ENCODE assay signal across 15 cellular contexts in the genomic region with DNA sequence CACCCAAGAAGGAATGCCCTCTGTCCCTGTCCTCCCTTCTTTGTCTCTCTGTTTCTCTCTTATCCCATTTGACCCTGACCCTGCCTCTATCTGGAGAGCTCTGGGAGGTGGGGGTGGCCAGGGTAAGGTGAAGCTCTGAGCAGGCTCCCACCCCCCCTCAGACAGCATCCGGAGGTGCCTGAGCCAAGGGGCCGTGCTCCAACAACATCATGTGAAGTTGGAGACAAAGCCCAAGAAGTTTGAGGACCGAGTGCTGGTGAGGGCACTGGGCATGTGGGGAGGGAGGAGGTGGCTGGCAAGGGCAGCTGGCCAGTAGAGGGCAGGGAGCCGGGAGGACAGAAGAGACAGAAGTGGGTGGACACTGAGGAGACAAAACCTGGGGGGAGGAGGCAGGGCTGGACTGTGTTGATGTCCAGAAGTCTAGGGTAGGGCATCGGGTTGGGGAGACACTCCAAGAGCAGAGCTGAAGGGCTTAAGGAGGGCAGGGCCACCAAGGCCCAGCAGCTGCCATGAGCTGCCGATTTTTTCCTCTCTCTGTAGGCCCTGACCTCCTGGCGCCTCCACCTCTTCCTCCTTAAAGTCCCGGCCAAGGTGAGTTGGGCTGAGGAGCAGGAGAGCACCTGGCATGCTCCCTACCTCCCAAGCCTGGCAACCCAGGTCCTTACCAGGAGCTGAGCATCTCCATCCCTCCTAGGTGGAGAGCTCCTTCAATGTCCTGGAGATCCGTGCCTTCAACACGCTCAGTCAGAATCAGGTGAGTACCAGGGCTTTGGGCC. TPM values are rescaled to one million over a fixed set of nuclear protein-coding genes. Genes with fewer than 3 reads are reported as not detected.
DNase-seq lines count a peak whose midpoint lies in the region; ATAC-seq and TF ChIP-seq lines count a peak whose summit lies in the region.
"Had no signal": no experiment of that assay in that cellular context is flagged by ENCODE, and none has a peak within 500 bp of the region (broad histone marks: within the 10 kb centered on the region; RNA-seq: fewer than 3 reads in every experiment).

No MANE protein-coding gene starts in this region.

- H3K27ac ChIP-seq in suprapubic skin, result no peak overlapping the region

- no peaks in the 10 kb centered on the region for H3K27me3 ChIP-seq in suprapubic skin

- H3K36me3 ChIP-seq in suprapubic skin, result no peaks in the 10 kb centered on the region

- peak overlapping the region; percentile 4 for H3K27ac Mint-ChIP-seq in activated naive CD4-positive, alpha-beta T cell treated with anti-CD3 and anti-CD28 coated beads, Interleukin-2, amount 50 U/mL, for 24 hours
- H3K27ac Mint-ChIP-seq in activated CD8-positive, alpha-beta T cell treated with anti-CD3 and anti-CD28 coated beads, Interleukin-2, amount 10 ng/mL, durations not matched to agents 7 days and 5 days, result no peak overlapping the region

- no peak for TF ChIP-seq CTCF in suprapubic skin (IDR thresholded peaks at IDR 0.05)

- peak overlapping the region; percentile 81 for H3K4me3 Mint-ChIP-seq in activated naive CD4-positive, alpha-beta T cell treated with anti-CD3 and anti-CD28 coated beads, Interleukin-2, amount 50 U/mL, for 24 hours
- peak overlapping the region; percentile 55 for H3K4me3 Mint-ChIP-seq in activated CD8-positive, alpha-beta T cell treated with anti-CD3 and anti-CD28 coated beads, Interleukin-2, amount 10 ng/mL, durations not matched to agents 7 days and 5 days

- H3K4me1 ChIP-seq in suprapubic skin, result peaks cover 17% of the 10 kb centered on the region

- H3K9me3 Mint-ChIP-seq in activated naive CD4-positive, alpha-beta T cell treated with anti-CD3 and anti-CD28 coated beads, Interleukin-2, amount 50 U/mL, for 24 hours, result no peaks in the 10 kb centered on the region
- no peaks in the 10 kb centered on the region for H3K9me3 Mint-ChIP-seq in activated CD8-positive, alpha-beta T cell treated with anti-CD3 and anti-CD28 coated beads, Interleukin-2, amount 10 ng/mL, durations not matched to agents 7 days and 5 days (ENCODE audit: insufficient read depth)

- 79% methylated on average over 8 of the region's 10 CpGs for WGBS in suprapubic skin

- no peaks in the 10 kb centered on the region for H3K36me3 Mint-ChIP-seq in activated naive CD4-positive, alpha-beta T cell treated with anti-CD3 and anti-CD28 coated beads, Interleukin-2, amount 50 U/mL, for 24 hours
- H3K36me3 Mint-ChIP-seq in activated CD8-positive, alpha-beta T cell treated with anti-CD3 and anti-CD28 coated beads, Interleukin-2, amount 10 ng/mL, durations not matched to agents 7 days and 5 days (ENCODE audit: low read depth), result no peaks in the 10 kb centered on the region

- H3K9me3 ChIP-seq in suprapubic skin, result no peaks in the 10 kb centered on the region

- no peak for TF ChIP-seq POLR2A in suprapubic skin (IDR thresholded peaks at IDR 0.05)

- CTCF ChIA-PET in activated CD8-positive, alpha-beta T cell treated with anti-CD3 and anti-CD28 coated beads, Interleukin-2, amount 10 ng/mL, durations not matched to agents 7 days and 5 days (lab: Charles Lee), result interaction anchor here (0.8 to 3.6 kb wide), 4 partner anchors 37 to 57 kb away, joined by 3 to 28 read pairs (median 6); no protein-coding TSS in a partner anchor

- no peak for TF ChIP-seq EP300 in suprapubic skin (IDR thresholded peaks at IDR 0.05)

- H3K4me3 ChIP-seq in suprapubic skin, result no peak overlapping the region

- ATAC-seq in activated CD8-positive, alpha-beta T cell treated with anti-CD3 and anti-CD28 coated beads, Interleukin-2, amount 10 ng/mL, durations not matched to agents 7 days and 5 days, result no peak
- ATAC-seq in GM21360 (IDR thresholded peaks at IDR 0.05; ENCODE audit: unreplicated experiment), result no peak

- H3K27me3 Mint-ChIP-seq in activated naive CD4-positive, alpha-beta T cell treated with anti-CD3 and anti-CD28 coated beads, Interleukin-2, amount 50 U/mL, for 24 hours, result peaks cover 3% of the 10 kb centered on the region
- H3K27me3 Mint-ChIP-seq in activated CD8-positive, alpha-beta T cell treated with anti-CD3 and anti-CD28 coated beads, Interleukin-2, amount 10 ng/mL, durations not matched to agents 7 days and 5 days (ENCODE audit: low read depth), result peaks cover 30% of the 10 kb centered on the region

- no peak for DNase-seq in activated naive CD4-positive, alpha-beta T cell treated with anti-CD3 and anti-CD28 coated beads, Interleukin-2, amount 50 U/mL, for 16 hours
- DNase-seq in activated CD8-positive, alpha-beta T cell treated with anti-CD3 and anti-CD28 coated beads, Interleukin-2, amount 10 ng/mL, durations not matched to agents 7 days and 5 days, result no peak
- DNase-seq in mesenteric fat pad (ENCODE audit: low spot score), result peak; percentile 77
- peak; percentile 49 to 65 for DNase-seq in suprapubic skin (ENCODE audit: low spot score in 2 of 2)
- DNase-seq in retina, result no peak
- DNase-seq in SW 1271 (lab: John Stamatoyannopoulos, UW), result no peak
- DNase-seq: DMS79; effector CD4-positive, alpha-beta T cell; NCI-H187; NCI-H526 treated with DMSO at 0.1 percent for 48 hours had no signal

- peaks cover 21% of the 10 kb centered on the region for H3K4me1 Mint-ChIP-seq in activated naive CD4-positive, alpha-beta T cell treated with anti-CD3 and anti-CD28 coated beads, Interleukin-2, amount 50 U/mL, for 24 hours
- H3K4me1 Mint-ChIP-seq in activated CD8-positive, alpha-beta T cell treated with anti-CD3 and anti-CD28 coated beads, Interleukin-2, amount 10 ng/mL, durations not matched to agents 7 days and 5 days (ENCODE audit: low read depth), result peaks cover 25% of the 10 kb centered on the region

- POLR2A ChIA-PET in activated CD8-positive, alpha-beta T cell treated with anti-CD3 and anti-CD28 coated beads, Interleukin-2, amount 10 ng/mL, durations not matched to agents 7 days and 5 days (lab: Charles Lee), result interaction anchor here (0.8 to 1.0 kb wide), 2 partner anchors 27 to 55 kb away, joined by 3 to 5 read pairs; no protein-coding TSS in a partner anchor

RNA-seq across cellular contexts. Expression of a gene that starts 1.9 kb away (rescaled TPM):
- total RNA-seq in activated CD8-positive, alpha-beta T cell treated with anti-CD3 and anti-CD28 coated beads, Interleukin-2, amount 10 ng/mL, durations not matched to agents 7 days and 5 days, result under 1 TPM; 0.86 to 0.95 TPM
- total RNA-seq in mesenteric fat pad (0.61 TPM), suprapubic skin (10 to 100 TPM in 1 of 4 donors, 1 to 10 TPM in 3; 5.9 to 11.2 (median 7.7) TPM)
- total RNA-seq: fibroblast of villous mesenchyme had no signal

RNA-seq across cellular contexts. Expression of a gene that starts 17.6 kb away (rescaled TPM):
- under 1 TPM in 1 of 2 experiments, not detected in 1; 0.10 TPM for total RNA-seq in activated CD8-positive, alpha-beta T cell treated with anti-CD3 and anti-CD28 coated beads, Interleukin-2, amount 10 ng/mL, durations not matched to agents 7 days and 5 days
- total RNA-seq in mesenteric fat pad (not detected), suprapubic skin (not detected)
- total RNA-seq: fibroblast of villous mesenchyme, LHCN-M2, renal cortical epithelial cell had no signal

RNA-seq across cellular contexts. Expression of a gene that starts 40.4 kb away (rescaled TPM):
- total RNA-seq in activated CD8-positive, alpha-beta T cell treated with anti-CD3 and anti-CD28 coated beads, Interleukin-2, amount 10 ng/mL, durations not matched to agents 7 days and 5 days, result 10 to 100 TPM; 49.6 to 54.9 TPM
- 39.1 TPM for total RNA-seq in mesenteric fat pad
- total RNA-seq in suprapubic skin, result 10 to 100 TPM in 3 of 4 donors, 1 to 10 TPM in 1; 9.2 to 25.1 (median 14.4) TPM

Comparison
In these comparisons a context has a peak if more than half of its experiments do, and no peak if none do; other contexts are left out.
1. DNase-seq: peak in mesenteric fat pad (single experiment) and suprapubic skin (2 of 2); none in activated naive CD4-positive, alpha-beta T cell treated with anti-CD3 and anti-CD28 coated beads, Interleukin-2, amount 50 U/mL, for 16 hours (single experiment), activated CD8-positive, alpha-beta T cell treated with anti-CD3 and anti-CD28 coated beads, Interleukin-2, amount 10 ng/mL, durations not matched to agents 7 days and 5 days (single experiment), retina (single experiment) and SW 1271 (0 of 2).